In genomic region chr6:144214622-144215401, GRCh38 we compare ENCODE assay signal across 9 cellular contexts.
A peak's percentile ranks its signal among the peaks of the same experiment; 100 is the strongest.
DNase-seq lines count a peak whose midpoint lies in the region; ATAC-seq and TF ChIP-seq lines count a peak whose summit lies in the region.
"Had no signal": no experiment of that assay in that cellular context is flagged by ENCODE, and none has a peak within 500 bp of the region (broad histone marks: within the 10 kb centered on the region; RNA-seq: fewer than 3 reads in every experiment).

No MANE protein-coding gene starts in this region.

- peaks cover 0 to 15% (median 11%) of the 10 kb centered on the region in 11 experiments; a peak in 18 of 22 replicates for H3K9me3 ChIP-seq in BLaER1 treated with 17β-estradiol and CSF1 and Interleukin-3, amounts not matched to agents 10 nM and 100 nM (replicated peaks in 1 of 11)
- no peaks in the 10 kb centered on the region for H3K9me3 ChIP-seq in OCI-LY1 (ENCODE audit: low read length)
- no peaks in the 10 kb centered on the region for H3K9me3 ChIP-seq in effector memory CD4-positive, alpha-beta T cell (ENCODE audit: control insufficient read depth, low read length)
- no peaks in the 10 kb centered on the region for H3K9me3 ChIP-seq in neutrophil

- no peaks in the 10 kb centered on the region for H3K27me3 ChIP-seq in BLaER1 treated with 17β-estradiol and CSF1 and Interleukin-3, amounts not matched to agents 10 nM and 100 nM
- no peaks in the 10 kb centered on the region for H3K27me3 ChIP-seq in OCI-LY1 (ENCODE audit: insufficient read depth, low read length)
- H3K27me3 ChIP-seq in effector memory CD4-positive, alpha-beta T cell (replicated peaks; ENCODE audit: control insufficient read depth, insufficient read depth, low read length, poor library complexity, severe bottlenecking) = no peaks in the 10 kb centered on the region
- H3K27me3 ChIP-seq in neutrophil = no peaks in the 10 kb centered on the region

- peak overlapping the region; percentile 80 to 95 (median 89); a peak in 20 of 22 replicates for H3K27ac ChIP-seq in BLaER1 treated with 17β-estradiol and CSF1 and Interleukin-3, amounts not matched to agents 10 nM and 100 nM
- H3K27ac ChIP-seq in OCI-LY1 (ENCODE audit: low read depth, low read length, poor library complexity, severe bottlenecking) (peak overlapping the region; percentile 80), neutrophil (peak overlapping the region; percentile 93)
- H3K27ac ChIP-seq in effector memory CD4-positive, alpha-beta T cell (ENCODE audit: insufficient read depth, low read length, poor library complexity, severe bottlenecking) = peak overlapping the region; percentile 86

- H3K4me1 ChIP-seq in BLaER1 treated with 17β-estradiol and CSF1 and Interleukin-3, amounts not matched to agents 10 nM and 100 nM = peaks cover 19 to 35% (median 28%) of the 10 kb centered on the region in 10 experiments
- H3K4me1 ChIP-seq in OCI-LY1 (ENCODE audit: insufficient read depth, low read length, severe bottlenecking) (peaks cover 18% of the 10 kb centered on the region), neutrophil (ENCODE audit: control insufficient read depth in 1 of 2, insufficient read depth in 1 of 2, low read depth in 1 of 2, low read length in 1 of 2) (peaks cover 15 to 21% of the 10 kb centered on the region in 2 experiments)
- peaks cover 10% of the 10 kb centered on the region for H3K4me1 ChIP-seq in effector memory CD4-positive, alpha-beta T cell (ENCODE audit: control insufficient read depth, insufficient read depth, low read length, poor library complexity, severe bottlenecking)

- peak overlapping the region; percentile 83 to 93 (median 88) for H3K4me2 ChIP-seq in BLaER1 treated with 17β-estradiol and CSF1 and Interleukin-3, amounts not matched to agents 10 nM and 100 nM
- peak overlapping the region; percentile 79 for H3K4me2 ChIP-seq in OCI-LY1 (ENCODE audit: low read length)

- no peaks in the 10 kb centered on the region for H3K36me3 ChIP-seq in BLaER1 treated with 17β-estradiol and CSF1 and Interleukin-3, amounts not matched to agents 10 nM and 100 nM
- H3K36me3 ChIP-seq in OCI-LY1 (ENCODE audit: insufficient read depth, low read length) (no peaks in the 10 kb centered on the region), neutrophil (no peaks in the 10 kb centered on the region)
- H3K36me3 ChIP-seq in effector memory CD4-positive, alpha-beta T cell (ENCODE audit: control insufficient read depth, insufficient read depth, low read length) = no peaks in the 10 kb centered on the region

- TF ChIP-seq CTCF in OCI-LY1 (IDR thresholded peaks at IDR 0.05; ENCODE audit: low read length) = no peak
- TF ChIP-seq CTCF in neutrophil (IDR thresholded peaks at IDR 0.05) = no peak

- no peaks in the 10 kb centered on the region for H3F3A ChIP-seq in OCI-LY1 (ENCODE audit: insufficient read depth, low read length)

- peak overlapping the region; percentile 78 to 95 (median 87); a peak in 18 of 22 replicates for H3K9ac ChIP-seq in BLaER1 treated with 17β-estradiol and CSF1 and Interleukin-3, amounts not matched to agents 10 nM and 100 nM
- no peak overlapping the region; the same call in 1 of the 2 replicates for H3K9ac ChIP-seq in OCI-LY1 (ENCODE audit: low read length)

- no peaks in the 10 kb centered on the region for H4K20me1 ChIP-seq in BLaER1 treated with 17β-estradiol and CSF1 and Interleukin-3, amounts not matched to agents 10 nM and 100 nM
- no peaks in the 10 kb centered on the region for H4K20me1 ChIP-seq in OCI-LY1 (ENCODE audit: insufficient read depth, low read length)

- H3K4me3 ChIP-seq in BLaER1 treated with 17β-estradiol and CSF1 and Interleukin-3, amounts not matched to agents 10 nM and 100 nM = peak overlapping the region in 9 of 10 experiments; percentile 59 to 78 (median 69); a peak in 14 of 20 replicates
- H3K4me3 ChIP-seq in OCI-LY1 (ENCODE audit: low read depth, low read length, poor library complexity, severe bottlenecking) (peak overlapping the region; percentile 70), neutrophil (ENCODE audit: low read depth in 1 of 2, low read length in 1 of 2) (peak overlapping the region; percentile 79 to 89)
- H3K4me3 ChIP-seq in effector memory CD4-positive, alpha-beta T cell (ENCODE audit: insufficient read depth, low read depth, low read length, poor library complexity, severe bottlenecking) = peak overlapping the region; percentile 89

- ATAC-seq in GM18505 (IDR thresholded peaks at IDR 0.05; ENCODE audit: unreplicated experiment) (no peak), HG03565 (IDR thresholded peaks at IDR 0.05; ENCODE audit: unreplicated experiment) (no peak)

- H2AFZ ChIP-seq in OCI-LY1 (ENCODE audit: low read length) = peak overlapping the region; percentile 70; the same call in 1 of the 2 replicates

- H3K79me2 ChIP-seq in OCI-LY1 (ENCODE audit: insufficient read depth, low read length) = no peaks in the 10 kb centered on the region

- no peak for TF ChIP-seq POLR2A in GM18505 (IDR thresholded peaks at IDR 0.05; ENCODE audit: borderline replicate concordance, extremely low read depth, insufficient read depth, insufficient read length)

- H3K9me2 ChIP-seq in OCI-LY1 (ENCODE audit: low read depth, low read length) = no peaks in the 10 kb centered on the region

- no peak for DNase-seq in effector memory CD4-positive, alpha-beta T cell
- DNase-seq in Kasumi-1 (lab: John Stamatoyannopoulos, UW) (no peak), H4 (ENCODE audit: low spot score) (no peak)
- DNase-seq: T-helper 9 cell had no signal
